In the genomic region with DNA sequence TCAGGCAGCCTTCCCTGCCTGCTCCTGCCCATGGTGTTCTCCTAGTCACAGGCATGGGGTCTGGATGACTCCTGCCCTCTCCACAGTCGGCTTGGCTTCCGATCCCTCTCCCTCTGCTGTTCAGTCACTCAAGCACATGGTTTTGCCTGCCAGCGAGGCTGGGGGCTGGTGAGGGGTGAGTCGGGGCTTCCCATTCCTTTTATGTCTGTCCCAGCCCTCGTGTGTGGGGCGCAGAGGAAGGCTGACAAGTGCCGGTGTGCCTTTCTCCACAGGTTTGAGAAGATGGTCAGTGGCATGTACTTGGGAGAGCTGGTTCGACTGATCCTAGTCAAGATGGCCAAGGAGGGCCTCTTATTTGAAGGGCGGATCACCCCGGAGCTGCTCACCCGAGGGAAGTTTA, we compare ENCODE assay signal across 18 cellular contexts. TPM values are rescaled to one million over a fixed set of nuclear protein-coding genes. Genes with fewer than 3 reads are reported as not detected.
A peak's percentile ranks its signal among the peaks of the same experiment; 100 is the strongest.
DNase-seq lines count a peak whose midpoint lies in the region; TF ChIP-seq lines count a peak whose summit lies in the region.
"Had no signal": no experiment of that assay in that cellular context is flagged by ENCODE, and none has a peak within 500 bp of the region (broad histone marks: within the 10 kb centered on the region; RNA-seq: fewer than 3 reads in every experiment).

No MANE protein-coding gene starts in this region.

- H2AFZ ChIP-seq in H9 (ENCODE audit: low read length), result no peak overlapping the region
- H2AFZ ChIP-seq: GM23248, neural progenitor cell had no signal

- H3K23ac ChIP-seq in H9 (ENCODE audit: insufficient read length, low read depth, low read length), result no peak overlapping the region

- H2BK15ac ChIP-seq in H9 (ENCODE audit: low read depth, low read length), result no peak overlapping the region

- no peak overlapping the region for H3K4me2 ChIP-seq in H9 (ENCODE audit: insufficient read depth, insufficient read length, low read length)

- WGBS in H9 (ENCODE audit: extremely low coverage, insufficient read length, low lambda C conversion rate), result no CpG with 5 or more reads among the region's 11 CpGs
- WGBS in suprapubic skin, result 83% methylated on average over 11 of the region's 11 CpGs

- TF ChIP-seq EP300 in suprapubic skin (IDR thresholded peaks at IDR 0.05), result no peak

- H3K4me1 Mint-ChIP-seq in H9, result peaks cover 33 to 45% of the 10 kb centered on the region in 2 experiments
- peaks cover 12% of the 10 kb centered on the region for H3K4me1 Mint-ChIP-seq in activated CD4-positive, alpha-beta T cell treated with anti-CD3 and anti-CD28 coated beads, Interleukin-2, amount 10 ng/mL, durations not matched to agents 7 days and 5 days

- peaks cover 3% of the 10 kb centered on the region for H3K79me1 ChIP-seq in H9 (ENCODE audit: insufficient read depth, low read depth, low read length, poor library complexity, severe bottlenecking)

- H3K4me3 Mint-ChIP-seq in H9, result no peak overlapping the region
- no peak overlapping the region for H3K4me3 Mint-ChIP-seq in activated CD4-positive, alpha-beta T cell treated with anti-CD3 and anti-CD28 coated beads, Interleukin-2, amount 10 ng/mL, durations not matched to agents 7 days and 5 days
- H3K4me3 Mint-ChIP-seq: activated CD4-positive, alpha-beta T cell treated with anti-CD3 and anti-CD28 coated beads for 36 hours; neural progenitor cell had no signal

- H3K36me3 Mint-ChIP-seq in H9 (ENCODE audit: insufficient read depth in 1 of 3, low read depth in 3 of 3), result peaks cover 25 to 59% (median 41%) of the 10 kb centered on the region in 3 experiments; a peak in 6 of 7 replicates
- H3K36me3 Mint-ChIP-seq in activated CD4-positive, alpha-beta T cell treated with anti-CD3 and anti-CD28 coated beads, Interleukin-2, amount 10 ng/mL, durations not matched to agents 7 days and 5 days (ENCODE audit: low read depth), result peaks cover 41% of the 10 kb centered on the region

- H3K27ac ChIP-seq in H9 (ENCODE audit: insufficient read length, low read depth, low read length) (no peak overlapping the region), angular gyrus (ENCODE audit: low read depth, low read length) (peak overlapping the region; percentile 29), suprapubic skin (peak overlapping the region; percentile 83)
- H3K27ac ChIP-seq: GM23248, neural progenitor cell had no signal

- CTCF ChIA-PET in activated CD4-positive, alpha-beta T cell treated with anti-CD3 and anti-CD28 coated beads, Interleukin-2, amount 10 ng/mL, durations not matched to agents 7 days and 5 days (lab: Charles Lee), result interaction anchor here (2.2 kb wide), 1 partner anchor 49 kb away, joined by 6 read pairs; no protein-coding TSS in a partner anchor

- H3K9me3 ChIP-seq in H9 (ENCODE audit: control insufficient read depth, low read depth, low read length), result no peaks in the 10 kb centered on the region
- H3K9me3 ChIP-seq in suprapubic skin, result no peaks in the 10 kb centered on the region
- H3K9me3 ChIP-seq: mucosa of descending colon had no signal

- H3K36me3 ChIP-seq in suprapubic skin, result peaks cover 54% of the 10 kb centered on the region
- H3K36me3 ChIP-seq: neural progenitor cell had no signal

- no peaks in the 10 kb centered on the region for H4K20me1 ChIP-seq in H9 (ENCODE audit: control insufficient read depth, insufficient read depth, insufficient read length)

- H3K4me3 ChIP-seq in suprapubic skin, result no peak overlapping the region
- H3K4me3 ChIP-seq: GM23248, mucosa of descending colon, neural progenitor cell had no signal

- H3K56ac ChIP-seq in H9 (ENCODE audit: insufficient read length, low read depth, low read length), result no peak overlapping the region

- no peak for TF ChIP-seq POLR2A in suprapubic skin (IDR thresholded peaks at IDR 0.05)

- peaks cover 1% of the 10 kb centered on the region; the same call in 1 of the 2 replicates for H3K4me1 ChIP-seq in H9 (ENCODE audit: insufficient read depth, low read length)
- peaks cover 58% of the 10 kb centered on the region for H3K4me1 ChIP-seq in suprapubic skin

- no peak overlapping the region for H3T11ph ChIP-seq in H9 (ENCODE audit: low read length)

- no peak overlapping the region for H4K8ac ChIP-seq in H9 (replicated peaks; ENCODE audit: insufficient read length, low read depth, low read length)

- H3K4ac ChIP-seq in H9 (ENCODE audit: low read depth, low read length), result no peak overlapping the region

- peak overlapping the region in 2 of 3 experiments; percentile 70 to 88; a peak in 2 of 7 replicates for H3K27ac Mint-ChIP-seq in H9
- no peak overlapping the region for H3K27ac Mint-ChIP-seq in activated CD4-positive, alpha-beta T cell treated with anti-CD3 and anti-CD28 coated beads, Interleukin-2, amount 10 ng/mL, durations not matched to agents 7 days and 5 days
- H3K27ac Mint-ChIP-seq: activated CD4-positive, alpha-beta T cell treated with anti-CD3 and anti-CD28 coated beads for 36 hours; neural progenitor cell had no signal

- H3K14ac ChIP-seq in H9 (ENCODE audit: insufficient read depth, low read length), result no peak overlapping the region; the same call in 1 of the 2 replicates

- H2AK5ac ChIP-seq in H9 (ENCODE audit: insufficient read length, low read length), result no peak overlapping the region

- no peaks in the 10 kb centered on the region for H3K27me3 Mint-ChIP-seq in H9 (ENCODE audit: low read depth)
- no peaks in the 10 kb centered on the region for H3K27me3 Mint-ChIP-seq in activated CD4-positive, alpha-beta T cell treated with anti-CD3 and anti-CD28 coated beads, Interleukin-2, amount 10 ng/mL, durations not matched to agents 7 days and 5 days
- H3K27me3 Mint-ChIP-seq: activated CD4-positive, alpha-beta T cell treated with anti-CD3 and anti-CD28 coated beads for 36 hours had no signal

- no peaks in the 10 kb centered on the region; the same call in 1 of the 2 replicates for H3K79me2 ChIP-seq in H9 (ENCODE audit: insufficient read depth, low read length)

- H3K23me2 ChIP-seq in H9 (ENCODE audit: insufficient read length, low read depth, low read length, poor library complexity, severe bottlenecking), result no peaks in the 10 kb centered on the region

- H4K91ac ChIP-seq in H9 (ENCODE audit: insufficient read length, low read depth, low read length), result no peak overlapping the region

- H3K9ac ChIP-seq in H9 (ENCODE audit: extremely low read depth, insufficient read length, low read length), result no peak overlapping the region
- H3K9ac ChIP-seq: GM23248, neural progenitor cell had no signal

- H3K9me3 Mint-ChIP-seq in H9, result no peaks in the 10 kb centered on the region
- H3K9me3 Mint-ChIP-seq in activated CD4-positive, alpha-beta T cell treated with anti-CD3 and anti-CD28 coated beads, Interleukin-2, amount 10 ng/mL, durations not matched to agents 7 days and 5 days, result no peaks in the 10 kb centered on the region
- H3K9me3 Mint-ChIP-seq: neural progenitor cell had no signal

- no peak for TF ChIP-seq CTCF in H9 (conservative IDR thresholded peaks at IDR 0.05)
- TF ChIP-seq CTCF in suprapubic skin (IDR thresholded peaks at IDR 0.05), result no peak
- TF ChIP-seq CTCF in GM10266 (IDR thresholded peaks at IDR 0.05; ENCODE audit: control insufficient read depth, insufficient read depth, low read depth, missing control alignments), result no peak

- no peak overlapping the region for H2BK12ac ChIP-seq in H9 (ENCODE audit: insufficient read length, low read depth, low read length)

- H4K5ac ChIP-seq in H9 (ENCODE audit: insufficient read length, low read depth, low read length), result no peak overlapping the region

- POLR2A ChIA-PET in activated CD4-positive, alpha-beta T cell treated with anti-CD3 and anti-CD28 coated beads, Interleukin-2, amount 10 ng/mL, durations not matched to agents 7 days and 5 days (lab: Charles Lee), result no interaction called here

- no peak overlapping the region for H2BK120ac ChIP-seq in H9 (ENCODE audit: low read depth, low read length, poor library complexity, severe bottlenecking)

- H3K27me3 ChIP-seq in H9 (ENCODE audit: insufficient read depth, low read length), result no peaks in the 10 kb centered on the region
- H3K27me3 ChIP-seq in suprapubic skin, result no peaks in the 10 kb centered on the region
- H3K27me3 ChIP-seq: neural progenitor cell had no signal

- H2BK5ac ChIP-seq in H9 (ENCODE audit: insufficient read length, low read length), result no peak overlapping the region

- no peak overlapping the region for H2BK20ac ChIP-seq in H9 (ENCODE audit: low read depth, low read length, poor library complexity, severe bottlenecking)

- H3K18ac ChIP-seq in H9 (ENCODE audit: insufficient read length, low read depth, low read length), result no peak overlapping the region

- DNase-seq in H9 (no peak), islet precursor cell (peak; percentile 49), suprapubic skin (ENCODE audit: low spot score in 2 of 2) (no peak), glomerular visceral epithelial cell (ENCODE audit: extremely low spot score) (no peak), GM10266 (ENCODE audit: extremely low spot score) (no peak)
- no peak for DNase-seq in activated CD4-positive, alpha-beta T cell treated with anti-CD3 and anti-CD28 coated beads, Interleukin-2, amount 10 ng/mL, durations not matched to agents 7 days and 5 days
- DNase-seq: activated CD4-positive, alpha-beta T cell treated with anti-CD3 and anti-CD28 coated beads for 36 hours; activated effector memory CD4-positive, alpha-beta T cell treated with anti-CD3 and anti-CD28 coated beads, Interleukin-2, amount 50 U/mL, for 16 hours; Calu3; EL; GM23248; Karpas-422; mucosa of descending colon; NCI-H1092 treated with DMSO at 0.1 percent for 48 hours; NCI-H2081 treated with DMSO at 0.1 percent for 48 hours; NCI-H510A treated with DMSO at 0.1 percent for 48 hours had no signal

RNA-seq across cellular contexts. Expression of gene TACR2, which starts 40.1 kb away (rescaled TPM):
- total RNA-seq in H9 (2021) (not detected in 2 replicates), suprapubic skin (1 to 10 TPM in 1 of 4 donors, under 1 TPM in 3; 0.25 to 1.2 (median 0.63) TPM)
- total RNA-seq in activated CD4-positive, alpha-beta T cell treated with anti-CD3 and anti-CD28 coated beads, Interleukin-2, amount 10 ng/mL, durations not matched to agents 7 days and 5 days, result not detected
- total RNA-seq: activated CD4-positive, alpha-beta T cell treated with anti-CD3 and anti-CD28 coated beads for 36 hours had no signal
